ENCODE assay signal across 8 cellular contexts in the genomic region with DNA sequence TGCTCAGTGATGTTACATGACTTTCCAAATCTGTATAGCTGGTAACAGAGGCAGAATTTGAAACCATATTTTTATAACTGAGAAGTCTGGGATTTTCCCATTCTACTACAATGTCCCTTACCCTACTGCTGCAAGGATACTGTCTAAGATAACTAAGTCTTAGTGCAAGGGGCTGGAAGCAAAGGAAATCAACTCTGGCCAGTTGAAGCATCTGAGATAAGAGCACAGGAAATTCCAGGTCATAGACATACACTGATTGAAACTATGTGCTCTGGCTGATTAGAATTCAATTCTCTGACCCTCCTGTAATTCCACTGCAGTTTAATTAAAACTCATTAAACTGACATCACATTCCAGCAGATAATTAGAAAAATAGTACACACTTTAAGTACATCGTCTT.
"Had no signal": no experiment of that assay in that cellular context is flagged by ENCODE, and none has a peak within 500 bp of the region (broad histone marks: within the 10 kb centered on the region; RNA-seq: fewer than 3 reads in every experiment).

No MANE protein-coding gene starts in this region.

- H3K4me3 ChIP-seq: GM23248, HAP-1 had no signal

- H3K36me3 ChIP-seq: HAP-1 had no signal

- DNase-seq: GM23248, GOT3, H7, HFFc6, KBM-7 had no signal

- H3K9me3 ChIP-seq: HAP-1 had no signal

- H3K4me1 ChIP-seq: HAP-1 had no signal

- H2AFZ ChIP-seq: GM23248 had no signal

- H3K9ac ChIP-seq: GM23248 had no signal

- FAIRE-seq: HepG2 had no signal

- H3K27ac ChIP-seq: GM23248 had no signal

- ATAC-seq: HCT116, HepG2 had no signal
